In the genomic region with DNA sequence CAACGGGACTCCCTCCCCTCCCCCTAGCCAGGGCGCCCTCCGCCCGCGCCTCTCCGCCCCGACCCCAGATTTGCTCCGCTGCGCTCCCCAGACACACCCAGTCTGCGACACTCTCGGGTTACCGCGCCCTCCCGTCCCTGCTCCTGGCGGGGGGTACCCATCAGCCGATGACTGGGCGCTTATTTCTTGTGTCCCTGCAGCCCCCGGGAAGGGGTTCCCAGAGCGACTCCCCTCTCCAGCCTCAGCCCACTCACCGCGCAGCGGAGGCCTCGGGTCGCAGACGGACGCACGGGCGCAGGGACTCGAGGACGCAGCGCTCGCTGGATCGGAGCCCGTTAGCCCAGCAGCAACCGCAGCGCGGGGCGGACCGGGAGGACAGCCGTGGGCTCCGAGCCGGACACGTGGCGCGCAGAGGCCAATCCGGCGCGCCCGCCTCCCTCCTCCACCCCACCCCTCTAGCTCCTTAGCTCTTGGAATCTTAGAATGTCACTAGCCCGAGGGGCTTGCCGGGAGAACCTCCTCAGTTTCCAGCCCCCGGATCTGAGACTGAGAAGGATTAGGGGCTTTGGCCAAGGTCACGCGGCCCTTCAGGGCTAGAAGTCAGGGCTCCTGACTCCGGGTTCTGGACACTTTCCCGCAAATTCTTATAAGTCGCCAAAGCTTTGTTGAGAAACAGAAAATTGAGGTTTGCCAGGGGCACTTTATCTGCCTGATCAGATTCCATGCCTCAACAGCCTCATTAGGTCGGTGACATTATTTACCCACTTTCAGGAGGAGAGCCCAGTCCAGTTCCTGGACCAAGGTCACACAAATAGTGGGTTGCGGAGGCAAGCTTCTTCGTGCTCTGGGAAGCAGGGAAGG, we compare ENCODE assay signal across 8 cellular contexts. TPM values are rescaled to one million over a fixed set of nuclear protein-coding genes. Genes with fewer than 3 reads are reported as not detected.
DNase-seq lines count a peak whose midpoint lies in the region; ATAC-seq and TF ChIP-seq lines count a peak whose summit lies in the region.

A gene (minus strand): TSS at position 354 of the 861 bp plus-strand sequence. CDS start 9,878 bp downstream, outside the sequence.

- ATAC-seq in GM19025 (IDR thresholded peaks at IDR 0.05; ENCODE audit: low read depth, unreplicated experiment) (peak; percentile 62), HG03196 (IDR thresholded peaks at IDR 0.05; ENCODE audit: unreplicated experiment) (peak; percentile 39), mucosa of descending colon (peak; percentile 93)

- no peak for TF ChIP-seq CTCF in mucosa of descending colon (IDR thresholded peaks at IDR 0.05)

- TF ChIP-seq POLR2A in erythroblast (IDR thresholded peaks at IDR 0.05; ENCODE audit: low read length): no peak

- intact Hi-C loops in mucosa of descending colon (cut with DNase I, micrococcal nuclease): no loop called here

- peak within 1 kb of the TSS; percentile 12 for H3K4me3 ChIP-seq in mucosa of descending colon

- H3K9me3 ChIP-seq in mucosa of descending colon: no peaks in the 10 kb centered on the region

- no peaks in the 10 kb centered on the region for H3K36me3 ChIP-seq in mucosa of descending colon (ENCODE audit: low read depth)

- DNase-seq in AG20443 (ENCODE audit: low spot score): peak; percentile 97
- peak; percentile 52 for DNase-seq in NOMO-1 treated with dmso at 0.1 percent for 144 hours (lab: John Stamatoyannopoulos, UW; ENCODE audit: unreplicated experiment)
- peak; percentile 69 for DNase-seq in activated T-cell treated with anti-CD3 and anti-CD28 coated beads, Interleukin-2, amount 50 U/mL, for 1 hour
- DNase-seq in erythroblast (lab: John Stamatoyannopoulos, UW): peak; percentile 61 to 69
- peak; percentile 76 to 89 (median 80) for DNase-seq in mucosa of descending colon
- peak; percentile 37 for DNase-seq in stimulated activated CD8-positive, alpha-beta memory T cell treated with anti-CD3 and anti-CD28 coated beads, Interleukin-7, amount 100 ng/mL, for 24 hours (ENCODE audit: low read depth)

- H3K4me1 ChIP-seq in mucosa of descending colon (ENCODE audit: low read depth): peaks cover 3% of the 10 kb centered on the region

RNA-seq across cellular contexts. Expression of the gene that starts here (rescaled TPM):
- 100 to 1,000 TPM in 1 of 3 donors, 10 to 100 TPM in 2; 21.4 to 180 (median 68.0) TPM for total RNA-seq in mucosa of descending colon

Comparison
In these comparisons a context has a peak if more than half of its experiments do, and no peak if none do; other contexts are left out.
1. Peak in every context shown above with its lines: DNase-seq, ATAC-seq and H3K4me3 ChIP-seq.
2. DNase-seq: peak in every context shown above with its lines; median percentile 97 in AG20443; 80 in mucosa of descending colon; 69 in activated T-cell treated with anti-CD3 and anti-CD28 coated beads, Interleukin-2, amount 50 U/mL, for 1 hour; 65 in erythroblast; 52 in NOMO-1 treated with dmso at 0.1 percent for 144 hours; 37 in stimulated activated CD8-positive, alpha-beta memory T cell treated with anti-CD3 and anti-CD28 coated beads, Interleukin-7, amount 100 ng/mL, for 24 hours.
3. ATAC-seq: peak in every context shown above with its lines; median percentile 93 in mucosa of descending colon; 62 in GM19025; 39 in HG03196.